Comparison of ENCODE assay signal across 13 cellular contexts in genomic region chr6:1481326-1481725, GRCh38.
A peak's percentile ranks its signal among the peaks of the same experiment; 100 is the strongest.
DNase-seq lines count a peak whose midpoint lies in the region; ATAC-seq, FAIRE-seq and TF ChIP-seq lines count a peak whose summit lies in the region.
"Had no signal": no experiment of that assay in that cellular context is flagged by ENCODE, and none has a peak within 500 bp of the region (broad histone marks: within the 10 kb centered on the region; RNA-seq: fewer than 3 reads in every experiment).

No MANE protein-coding gene starts in this region.

- peak; percentile 52 for FAIRE-seq in astrocyte (lab: Jason Lieb, UNC)

- H3K4me1 ChIP-seq in HCT116 (ENCODE audit: control insufficient read depth in 1 of 2, insufficient read depth in 2 of 2, low read length in 2 of 2) (peaks cover 9 to 52% of the 10 kb centered on the region in 2 experiments; a peak in 3 of 4 replicates), astrocyte (ENCODE audit: insufficient read depth, low read length) (peaks cover 9% of the 10 kb centered on the region), foreskin keratinocyte (peaks cover 19% of the 10 kb centered on the region)

- H3K9me2 ChIP-seq in HCT116 (ENCODE audit: insufficient read depth): no peaks in the 10 kb centered on the region

- no peak overlapping the region for H3K27ac Mint-ChIP-seq in astrocyte (ENCODE audit: unreplicated experiment)
- no peak overlapping the region for H3K27ac Mint-ChIP-seq in stimulated activated effector memory CD8-positive, alpha-beta T cell treated with anti-CD3 and anti-CD28 coated beads, Interleukin-12 subunit alpha, Interleukin-12 subunit beta, amount 100 ng/mL, for 72 hours

- no peaks in the 10 kb centered on the region for H3K36me3 ChIP-seq in HCT116 (ENCODE audit: control insufficient read depth in 1 of 2, insufficient read depth in 2 of 2, low read length in 2 of 2)
- H3K36me3 ChIP-seq in astrocyte (ENCODE audit: insufficient read depth, low read length): no peaks in the 10 kb centered on the region
- H3K36me3 ChIP-seq: cardiac muscle cell had no signal

- no peak for TF ChIP-seq RAD21 in HCT116 (IDR thresholded peaks at IDR 0.05; ENCODE audit: low read depth)

- H3K79me2 ChIP-seq in HCT116 (ENCODE audit: insufficient read depth, low read length): no peaks in the 10 kb centered on the region
- no peaks in the 10 kb centered on the region for H3K79me2 ChIP-seq in astrocyte (ENCODE audit: insufficient read depth, low read length)

- H3K4me3 ChIP-seq in HCT116 (replicated peaks in 1 of 2; ENCODE audit: low read depth in 1 of 2, low read length in 2 of 2) (peak overlapping the region in 1 of 2 experiments; percentile 9; a peak in 2 of 4 replicates), astrocyte (ENCODE audit: insufficient read depth, low read depth, low read length) (no peak overlapping the region)
- H3K4me3 ChIP-seq: cardiac muscle cell had no signal

- TF ChIP-seq CTCF in HCT116 (IDR thresholded peaks at IDR 0.05 in 2 of 3, conservative IDR thresholded peaks at IDR 0.05 in 1 of 3; ENCODE audit: borderline replicate concordance in 1 of 3, insufficient read depth in 1 of 3, low read depth in 2 of 3, low read length in 2 of 3) (no peak), astrocyte (IDR thresholded peaks at IDR 0.05; ENCODE audit: insufficient read depth, low read depth, low read length) (no peak), foreskin keratinocyte (conservative IDR thresholded peaks at IDR 0.05) (no peak)

- DNase-seq in A172 (ENCODE audit: low spot score) (peak; percentile 96), HCT116 (ENCODE audit: low read depth, low spot score) (peak; percentile 34), astrocyte (ENCODE audit: low read depth) (peak; percentile 79), foreskin keratinocyte (peak; percentile 56 to 83), Ammon's horn (ENCODE audit: low spot score) (no peak)
- DNase-seq in stimulated activated effector memory CD8-positive, alpha-beta T cell treated with anti-CD3 and anti-CD28 coated beads, Interleukin-12 subunit alpha, Interleukin-12 subunit beta, amount 100 ng/mL, for 72 hours (ENCODE audit: low spot score in 2 of 2): no peak
- DNase-seq: AML-193, glutamatergic neuron, posterior cingulate gyrus had no signal

- no peaks in the 10 kb centered on the region for H3K27me3 ChIP-seq in HCT116 (ENCODE audit: insufficient read depth, low read length)
- no peaks in the 10 kb centered on the region for H3K27me3 ChIP-seq in astrocyte (ENCODE audit: insufficient read depth, low read length)
- H3K27me3 ChIP-seq in foreskin keratinocyte: peaks cover 4% of the 10 kb centered on the region
- H3K27me3 ChIP-seq: cardiac muscle cell had no signal

- peak overlapping the region; percentile 60 for H3K4me2 ChIP-seq in HCT116 (ENCODE audit: low read length)
- H3K4me2 ChIP-seq in astrocyte (ENCODE audit: low read length): peak overlapping the region; percentile 43
- H3K4me2 ChIP-seq: KMS-11 had no signal

- no peak overlapping the region for H3K4me3 Mint-ChIP-seq in astrocyte (ENCODE audit: unreplicated experiment)
- no peak overlapping the region for H3K4me3 Mint-ChIP-seq in stimulated activated effector memory CD8-positive, alpha-beta T cell treated with anti-CD3 and anti-CD28 coated beads, Interleukin-12 subunit alpha, Interleukin-12 subunit beta, amount 100 ng/mL, for 72 hours

- H3K27ac ChIP-seq in HCT116 (ENCODE audit: low read depth, low read length) (no peak overlapping the region), astrocyte (ENCODE audit: low read depth, low read length) (peak overlapping the region; percentile 19), foreskin keratinocyte (no peak overlapping the region)
- H3K27ac ChIP-seq: cardiac muscle cell, KMS-11 had no signal

- peak; percentile 78 for ATAC-seq in HCT116
- peak; percentile 63 for ATAC-seq in foreskin keratinocyte
- ATAC-seq in GM19452 (IDR thresholded peaks at IDR 0.05; ENCODE audit: unreplicated experiment): no peak
- no peak for ATAC-seq in stimulated activated effector memory CD8-positive, alpha-beta T cell treated with anti-CD3 and anti-CD28 coated beads, Interleukin-12 subunit alpha, Interleukin-12 subunit beta, amount 100 ng/mL, for 72 hours
- no peak for ATAC-seq in HG02870 (IDR thresholded peaks at IDR 0.05; ENCODE audit: unreplicated experiment)

- CTCF ChIA-PET in HCT116 (lab: Charles Lee): no interaction called here

- no TSS peak for BruUV-seq in HCT116 (replicated peaks; lab: Mats Ljungman, UMichigan)

- POLR2A ChIA-PET in HCT116 (lab: Charles Lee): no interaction called here

- no peaks in the 10 kb centered on the region for H3K27me3 Mint-ChIP-seq in astrocyte (ENCODE audit: low read depth, unreplicated experiment)

- no peaks in the 10 kb centered on the region for H3K9me3 ChIP-seq in HCT116 (ENCODE audit: control insufficient read depth in 1 of 2, insufficient read depth in 1 of 2, low read depth in 1 of 2, low read length in 2 of 2)
- H3K9me3 ChIP-seq in astrocyte (ENCODE audit: insufficient read depth, low read depth, low read length): no peaks in the 10 kb centered on the region

- H2AFZ ChIP-seq in HCT116 (ENCODE audit: low read depth, low read length, poor library complexity, severe bottlenecking) (peak overlapping the region; percentile 47), astrocyte (ENCODE audit: low read depth, low read length) (no peak overlapping the region)

- H3K36me3 Mint-ChIP-seq in astrocyte (ENCODE audit: low read depth, unreplicated experiment): no peaks in the 10 kb centered on the region
- no peaks in the 10 kb centered on the region for H3K36me3 Mint-ChIP-seq in stimulated activated effector memory CD8-positive, alpha-beta T cell treated with anti-CD3 and anti-CD28 coated beads, Interleukin-12 subunit alpha, Interleukin-12 subunit beta, amount 100 ng/mL, for 72 hours

- intact Hi-C loops in HCT116 (cut with micrococcal nuclease): no loop called here

- TF ChIP-seq POLR2A in HCT116 (IDR thresholded peaks at IDR 0.05; ENCODE audit: borderline replicate concordance, extremely low read depth, insufficient read depth, insufficient read length): no peak

- H3K4me1 Mint-ChIP-seq in astrocyte (ENCODE audit: low read depth, unreplicated experiment): peaks cover 27% of the 10 kb centered on the region
- no peaks in the 10 kb centered on the region for H3K4me1 Mint-ChIP-seq in stimulated activated effector memory CD8-positive, alpha-beta T cell treated with anti-CD3 and anti-CD28 coated beads, Interleukin-12 subunit alpha, Interleukin-12 subunit beta, amount 100 ng/mL, for 72 hours

- H3K9me3 Mint-ChIP-seq in astrocyte (ENCODE audit: unreplicated experiment): peaks cover 1% of the 10 kb centered on the region
- no peaks in the 10 kb centered on the region for H3K9me3 Mint-ChIP-seq in stimulated activated effector memory CD8-positive, alpha-beta T cell treated with anti-CD3 and anti-CD28 coated beads, Interleukin-12 subunit alpha, Interleukin-12 subunit beta, amount 100 ng/mL, for 72 hours

- RAD21 ChIA-PET in HCT116 (lab: Charles Lee; ENCODE audit: low non-redundant PET in 1 of 2, low total read pairs in 2 of 2, uncharacterized antibody in 2 of 2, unreplicated experiment in 2 of 2): no interaction called here

- H4K20me1 ChIP-seq in HCT116 (ENCODE audit: insufficient read depth) (no peaks in the 10 kb centered on the region), astrocyte (ENCODE audit: insufficient read depth, low read length) (no peaks in the 10 kb centered on the region)

- H3K9ac ChIP-seq in HCT116 (ENCODE audit: low read length): no peak overlapping the region
- no peak overlapping the region for H3K9ac ChIP-seq in astrocyte (ENCODE audit: low read length)
- H3K9ac ChIP-seq: KMS-11 had no signal

TF ChIP-seq in HCT116, 20 proteins besides CTCF, POLR2A, EP300 and RAD21:
- peak; percentile 41; the same call in 1 of the 2 replicates for TF ChIP-seq FOSL1 (IDR thresholded peaks at IDR 0.05; ENCODE audit: low read depth)
- no peak for TF ChIP-seq POLR2AphosphoS5 (IDR thresholded peaks at IDR 0.05; ENCODE audit: low read depth, low read length)
- peak; percentile 16; the same call in 1 of the 2 replicates for TF ChIP-seq JUND (IDR thresholded peaks at IDR 0.05)

Comparison
In these comparisons a context has a peak if more than half of its experiments do, and no peak if none do; other contexts are left out.
1. DNase-seq: peak in A172 (single experiment), HCT116 (single experiment), astrocyte (single experiment) and foreskin keratinocyte (2 of 2); none in Ammon's horn (single experiment) and stimulated activated effector memory CD8-positive, alpha-beta T cell treated with anti-CD3 and anti-CD28 coated beads, Interleukin-12 subunit alpha, Interleukin-12 subunit beta, amount 100 ng/mL, for 72 hours (0 of 2).
2. ATAC-seq: peak in HCT116 (single experiment) and foreskin keratinocyte (single experiment); none in GM19452 (single experiment), stimulated activated effector memory CD8-positive, alpha-beta T cell treated with anti-CD3 and anti-CD28 coated beads, Interleukin-12 subunit alpha, Interleukin-12 subunit beta, amount 100 ng/mL, for 72 hours (single experiment) and HG02870 (single experiment).